In the genomic region with DNA sequence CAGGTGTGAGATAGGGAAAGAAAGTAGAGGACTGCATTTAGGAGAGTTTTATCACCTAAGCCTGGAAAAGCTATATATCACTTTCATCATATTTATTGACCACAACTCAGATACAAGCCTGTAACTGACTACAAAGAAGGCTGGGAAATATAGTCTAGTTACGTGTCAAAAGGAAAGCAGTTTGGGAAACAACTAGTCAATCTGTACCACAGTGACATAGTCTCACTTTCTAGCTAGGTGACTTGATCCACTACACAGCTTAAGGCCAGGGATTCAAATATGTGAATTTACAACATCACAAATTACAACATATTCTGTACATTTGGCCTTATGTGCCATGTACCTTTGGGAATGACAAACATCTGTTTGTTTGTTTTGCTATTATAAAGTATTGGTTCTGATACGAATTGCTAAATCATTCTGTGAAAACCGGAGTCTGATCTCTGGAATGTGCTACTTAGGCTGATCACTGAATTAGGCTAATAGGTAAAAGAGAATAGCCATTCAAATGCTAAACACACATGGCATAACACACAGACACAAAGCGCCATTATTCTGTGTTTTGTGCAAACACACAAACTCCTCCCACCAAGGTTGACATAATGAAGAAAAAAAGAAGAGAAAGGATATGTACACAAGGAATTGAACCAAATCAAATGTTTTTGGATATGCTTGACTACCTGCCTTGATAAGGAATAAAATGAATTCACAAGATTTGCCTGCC, we compare ENCODE assay signal across 2 cellular contexts.
TF ChIP-seq lines count a peak whose summit lies in the region.

No MANE protein-coding gene starts in this region.

TF ChIP-seq in GM23338, 12 proteins besides CTCF, POLR2A, EP300 and RAD21:
- TF ChIP-seq, protein P1, sequence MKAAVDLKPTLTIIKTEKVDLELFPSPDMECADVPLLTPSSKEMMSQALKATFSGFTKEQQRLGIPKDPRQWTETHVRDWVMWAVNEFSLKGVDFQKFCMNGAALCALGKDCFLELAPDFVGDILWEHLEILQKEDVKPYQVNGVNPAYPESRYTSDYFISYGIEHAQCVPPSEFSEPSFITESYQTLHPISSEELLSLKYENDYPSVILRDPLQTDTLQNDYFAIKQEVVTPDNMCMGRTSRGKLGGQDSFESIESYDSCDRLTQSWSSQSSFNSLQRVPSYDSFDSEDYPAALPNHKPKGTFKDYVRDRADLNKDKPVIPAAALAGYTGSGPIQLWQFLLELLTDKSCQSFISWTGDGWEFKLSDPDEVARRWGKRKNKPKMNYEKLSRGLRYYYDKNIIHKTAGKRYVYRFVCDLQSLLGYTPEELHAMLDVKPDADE (IDR thresholded peaks at IDR 0.05), result no peak

TF ChIP-seq in HEK293T, 16 proteins besides CTCF, POLR2A, EP300 and RAD21 (continued from another document):
- no peak for TF ChIP-seq NFRKB (IDR thresholded peaks at IDR 0.05)
